Comparison of ENCODE assay signal across 19 cellular contexts in genomic region chr3:73294532-73294931, GRCh38.
"Had no signal": no experiment of that assay in that cellular context is flagged by ENCODE, and none has a peak within 500 bp of the region (broad histone marks: within the 10 kb centered on the region; RNA-seq: fewer than 3 reads in every experiment).

No MANE protein-coding gene starts in this region.

- H3K27ac Mint-ChIP-seq: naive B cell, type B pancreatic cell had no signal

- H3K36me3 ChIP-seq: colonic mucosa, heart right ventricle, spleen, stomach had no signal

- H3K9me3 ChIP-seq: colonic mucosa, heart right ventricle, spleen, stomach had no signal

- H3K27ac ChIP-seq: colonic mucosa, heart right ventricle, spleen, stomach had no signal

- H3K4me3 Mint-ChIP-seq: naive B cell, type B pancreatic cell had no signal

- ATAC-seq: esophagus mucosa, heart right ventricle, left cardiac atrium, left ventricle myocardium superior, sciatic nerve had no signal

- H3K27me3 ChIP-seq: colonic mucosa, heart right ventricle, stomach had no signal

- H3K4me1 ChIP-seq: colonic mucosa, heart right ventricle, spleen had no signal

- H3K4me1 Mint-ChIP-seq: naive B cell had no signal

- DNase-seq: colonic mucosa; dermis blood vessel endothelial cell; heart right ventricle; hypothalamus; kidney; left cardiac atrium; left ventricle myocardium superior; mesenchymal stem cell; naive B cell; posterior cingulate gyrus; spleen; stimulated activated CD4-positive, alpha-beta T cell treated with anti-CD3 and anti-CD28 coated beads, Interleukin-2, amount 100 ng/mL, for 24 hours; stimulated activated CD4-positive, alpha-beta T cell treated with anti-CD3 and anti-CD28 coated beads, Interleukin-4, amount 100 ng/mL, for 4 hours; stimulated activated naive CD4-positive, alpha-beta T cell; stomach had no signal

- H3K27me3 Mint-ChIP-seq: type B pancreatic cell had no signal

- H3K4me3 ChIP-seq: colonic mucosa, heart right ventricle, lung, spleen, stomach had no signal

- H3K36me3 Mint-ChIP-seq: naive B cell, type B pancreatic cell had no signal
